1 cellular context compared by ENCODE assay signal in the genomic region with DNA sequence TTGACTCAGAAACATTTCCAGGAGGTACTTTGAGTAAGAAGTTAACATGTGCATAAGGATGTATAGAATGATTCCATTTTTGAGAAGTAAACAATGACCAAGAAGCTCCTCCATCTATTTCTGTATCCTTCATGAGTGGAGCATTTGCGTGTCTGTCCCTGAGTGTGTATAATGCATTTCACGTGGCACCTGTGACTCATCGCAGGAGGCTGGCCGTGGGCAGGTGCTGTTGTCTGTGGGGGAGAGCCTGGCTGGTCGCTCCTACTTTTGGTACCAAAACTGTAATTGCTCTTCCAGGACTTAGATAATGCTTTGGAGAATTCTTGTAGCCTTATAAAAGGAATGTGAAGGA.
TF ChIP-seq lines count a peak whose summit lies in the region.

No MANE protein-coding gene starts in this region.

TF ChIP-seq in WTC11, 78 proteins besides CTCF, POLR2A, EP300 and RAD21:
- TF ChIP-seq, protein P1, sequence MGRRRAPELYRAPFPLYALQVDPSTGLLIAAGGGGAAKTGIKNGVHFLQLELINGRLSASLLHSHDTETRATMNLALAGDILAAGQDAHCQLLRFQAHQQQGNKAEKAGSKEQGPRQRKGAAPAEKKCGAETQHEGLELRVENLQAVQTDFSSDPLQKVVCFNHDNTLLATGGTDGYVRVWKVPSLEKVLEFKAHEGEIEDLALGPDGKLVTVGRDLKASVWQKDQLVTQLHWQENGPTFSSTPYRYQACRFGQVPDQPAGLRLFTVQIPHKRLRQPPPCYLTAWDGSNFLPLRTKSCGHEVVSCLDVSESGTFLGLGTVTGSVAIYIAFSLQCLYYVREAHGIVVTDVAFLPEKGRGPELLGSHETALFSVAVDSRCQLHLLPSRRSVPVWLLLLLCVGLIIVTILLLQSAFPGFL (CRISPR knock-in tag; IDR thresholded peaks at IDR 0.05; ENCODE audit: borderline replicate concordance) = no peak
- TF ChIP-seq FOXK1 (CRISPR knock-in tag; IDR thresholded peaks at IDR 0.05) (no peak), CREB1 (CRISPR knock-in tag; IDR thresholded peaks at IDR 0.05) (no peak), FOXP1 (CRISPR knock-in tag; IDR thresholded peaks at IDR 0.05; ENCODE audit: borderline replicate concordance) (no peak), ZNF671 (CRISPR knock-in tag; IDR thresholded peaks at IDR 0.05) (no peak), ZNF121 (CRISPR knock-in tag; IDR thresholded peaks at IDR 0.05) (no peak), ZNF219 (CRISPR knock-in tag; IDR thresholded peaks at IDR 0.05; ENCODE audit: borderline replicate concordance) (no peak), SOX15 (CRISPR knock-in tag; IDR thresholded peaks at IDR 0.05) (no peak), JUN (CRISPR knock-in tag; IDR thresholded peaks at IDR 0.05) (no peak), RELA (CRISPR knock-in tag; IDR thresholded peaks at IDR 0.05; ENCODE audit: borderline replicate concordance) (no peak)
- TF ChIP-seq, protein P2, sequence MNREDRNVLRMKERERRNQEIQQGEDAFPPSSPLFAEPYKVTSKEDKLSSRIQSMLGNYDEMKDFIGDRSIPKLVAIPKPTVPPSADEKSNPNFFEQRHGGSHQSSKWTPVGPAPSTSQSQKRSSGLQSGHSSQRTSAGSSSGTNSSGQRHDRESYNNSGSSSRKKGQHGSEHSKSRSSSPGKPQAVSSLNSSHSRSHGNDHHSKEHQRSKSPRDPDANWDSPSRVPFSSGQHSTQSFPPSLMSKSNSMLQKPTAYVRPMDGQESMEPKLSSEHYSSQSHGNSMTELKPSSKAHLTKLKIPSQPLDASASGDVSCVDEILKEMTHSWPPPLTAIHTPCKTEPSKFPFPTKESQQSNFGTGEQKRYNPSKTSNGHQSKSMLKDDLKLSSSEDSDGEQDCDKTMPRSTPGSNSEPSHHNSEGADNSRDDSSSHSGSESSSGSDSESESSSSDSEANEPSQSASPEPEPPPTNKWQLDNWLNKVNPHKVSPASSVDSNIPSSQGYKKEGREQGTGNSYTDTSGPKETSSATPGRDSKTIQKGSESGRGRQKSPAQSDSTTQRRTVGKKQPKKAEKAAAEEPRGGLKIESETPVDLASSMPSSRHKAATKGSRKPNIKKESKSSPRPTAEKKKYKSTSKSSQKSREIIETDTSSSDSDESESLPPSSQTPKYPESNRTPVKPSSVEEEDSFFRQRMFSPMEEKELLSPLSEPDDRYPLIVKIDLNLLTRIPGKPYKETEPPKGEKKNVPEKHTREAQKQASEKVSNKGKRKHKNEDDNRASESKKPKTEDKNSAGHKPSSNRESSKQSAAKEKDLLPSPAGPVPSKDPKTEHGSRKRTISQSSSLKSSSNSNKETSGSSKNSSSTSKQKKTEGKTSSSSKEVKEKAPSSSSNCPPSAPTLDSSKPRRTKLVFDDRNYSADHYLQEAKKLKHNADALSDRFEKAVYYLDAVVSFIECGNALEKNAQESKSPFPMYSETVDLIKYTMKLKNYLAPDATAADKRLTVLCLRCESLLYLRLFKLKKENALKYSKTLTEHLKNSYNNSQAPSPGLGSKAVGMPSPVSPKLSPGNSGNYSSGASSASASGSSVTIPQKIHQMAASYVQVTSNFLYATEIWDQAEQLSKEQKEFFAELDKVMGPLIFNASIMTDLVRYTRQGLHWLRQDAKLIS (CRISPR knock-in tag; IDR thresholded peaks at IDR 0.05; ENCODE audit: borderline replicate concordance) = no peak
- TF ChIP-seq, protein P3, sequence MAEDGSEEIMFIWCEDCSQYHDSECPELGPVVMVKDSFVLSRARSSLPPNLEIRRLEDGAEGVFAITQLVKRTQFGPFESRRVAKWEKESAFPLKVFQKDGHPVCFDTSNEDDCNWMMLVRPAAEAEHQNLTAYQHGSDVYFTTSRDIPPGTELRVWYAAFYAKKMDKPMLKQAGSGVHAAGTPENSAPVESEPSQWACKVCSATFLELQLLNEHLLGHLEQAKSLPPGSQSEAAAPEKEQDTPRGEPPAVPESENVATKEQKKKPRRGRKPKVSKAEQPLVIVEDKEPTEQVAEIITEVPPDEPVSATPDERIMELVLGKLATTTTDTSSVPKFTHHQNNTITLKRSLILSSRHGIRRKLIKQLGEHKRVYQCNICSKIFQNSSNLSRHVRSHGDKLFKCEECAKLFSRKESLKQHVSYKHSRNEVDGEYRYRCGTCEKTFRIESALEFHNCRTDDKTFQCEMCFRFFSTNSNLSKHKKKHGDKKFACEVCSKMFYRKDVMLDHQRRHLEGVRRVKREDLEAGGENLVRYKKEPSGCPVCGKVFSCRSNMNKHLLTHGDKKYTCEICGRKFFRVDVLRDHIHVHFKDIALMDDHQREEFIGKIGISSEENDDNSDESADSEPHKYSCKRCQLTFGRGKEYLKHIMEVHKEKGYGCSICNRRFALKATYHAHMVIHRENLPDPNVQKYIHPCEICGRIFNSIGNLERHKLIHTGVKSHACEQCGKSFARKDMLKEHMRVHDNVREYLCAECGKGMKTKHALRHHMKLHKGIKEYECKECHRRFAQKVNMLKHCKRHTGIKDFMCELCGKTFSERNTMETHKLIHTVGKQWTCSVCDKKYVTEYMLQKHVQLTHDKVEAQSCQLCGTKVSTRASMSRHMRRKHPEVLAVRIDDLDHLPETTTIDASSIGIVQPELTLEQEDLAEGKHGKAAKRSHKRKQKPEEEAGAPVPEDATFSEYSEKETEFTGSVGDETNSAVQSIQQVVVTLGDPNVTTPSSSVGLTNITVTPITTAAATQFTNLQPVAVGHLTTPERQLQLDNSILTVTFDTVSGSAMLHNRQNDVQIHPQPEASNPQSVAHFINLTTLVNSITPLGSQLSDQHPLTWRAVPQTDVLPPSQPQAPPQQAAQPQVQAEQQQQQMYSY (CRISPR knock-in tag; IDR thresholded peaks at IDR 0.05) = no peak
- TF ChIP-seq, protein P4, sequence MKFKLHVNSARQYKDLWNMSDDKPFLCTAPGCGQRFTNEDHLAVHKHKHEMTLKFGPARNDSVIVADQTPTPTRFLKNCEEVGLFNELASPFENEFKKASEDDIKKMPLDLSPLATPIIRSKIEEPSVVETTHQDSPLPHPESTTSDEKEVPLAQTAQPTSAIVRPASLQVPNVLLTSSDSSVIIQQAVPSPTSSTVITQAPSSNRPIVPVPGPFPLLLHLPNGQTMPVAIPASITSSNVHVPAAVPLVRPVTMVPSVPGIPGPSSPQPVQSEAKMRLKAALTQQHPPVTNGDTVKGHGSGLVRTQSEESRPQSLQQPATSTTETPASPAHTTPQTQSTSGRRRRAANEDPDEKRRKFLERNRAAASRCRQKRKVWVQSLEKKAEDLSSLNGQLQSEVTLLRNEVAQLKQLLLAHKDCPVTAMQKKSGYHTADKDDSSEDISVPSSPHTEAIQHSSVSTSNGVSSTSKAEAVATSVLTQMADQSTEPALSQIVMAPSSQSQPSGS (CRISPR knock-in tag; IDR thresholded peaks at IDR 0.05; ENCODE audit: borderline replicate concordance, low read depth) = no peak
- TF ChIP-seq, protein P5, sequence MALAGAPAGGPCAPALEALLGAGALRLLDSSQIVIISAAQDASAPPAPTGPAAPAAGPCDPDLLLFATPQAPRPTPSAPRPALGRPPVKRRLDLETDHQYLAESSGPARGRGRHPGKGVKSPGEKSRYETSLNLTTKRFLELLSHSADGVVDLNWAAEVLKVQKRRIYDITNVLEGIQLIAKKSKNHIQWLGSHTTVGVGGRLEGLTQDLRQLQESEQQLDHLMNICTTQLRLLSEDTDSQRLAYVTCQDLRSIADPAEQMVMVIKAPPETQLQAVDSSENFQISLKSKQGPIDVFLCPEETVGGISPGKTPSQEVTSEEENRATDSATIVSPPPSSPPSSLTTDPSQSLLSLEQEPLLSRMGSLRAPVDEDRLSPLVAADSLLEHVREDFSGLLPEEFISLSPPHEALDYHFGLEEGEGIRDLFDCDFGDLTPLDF (CRISPR knock-in tag; IDR thresholded peaks at IDR 0.05) = no peak
TF ChIP-seq in WTC11: peak in this region for 0.
